14 cellular contexts compared by ENCODE assay signal in genomic region chr20:3812975-3813599, GRCh38. TPM values are rescaled to one million over a fixed set of nuclear protein-coding genes. Genes with fewer than 3 reads are reported as not detected.
DNase-seq lines count a peak whose midpoint lies in the region; ATAC-seq, FAIRE-seq and TF ChIP-seq lines count a peak whose summit lies in the region.
"Had no signal": no experiment of that assay in that cellular context is flagged by ENCODE, and none has a peak within 500 bp of the region (broad histone marks: within the 10 kb centered on the region; RNA-seq: fewer than 3 reads in every experiment).

No MANE protein-coding gene starts in this region.

- peaks cover 10% of the 10 kb centered on the region for H3K4me1 ChIP-seq in mesenchymal stem cell (ENCODE audit: control insufficient read depth, insufficient read depth, low read depth, low read length)
- H3K4me1 ChIP-seq in tibial artery: peaks cover 0 to 43% (median 27%) of the 10 kb centered on the region in 4 donors

- H3K27ac ChIP-seq in mesenchymal stem cell (ENCODE audit: low read length, poor library complexity, severe bottlenecking): no peak overlapping the region
- H3K27ac ChIP-seq in tibial artery: peak overlapping the region; percentile 82 to 84

- H3K4me3 Mint-ChIP-seq in activated T-cell treated with anti-CD3 and anti-CD28 coated beads, Interleukin-2, amount 50 U/mL, for 72 hours: peak overlapping the region; percentile 28 to 54
- H3K4me3 Mint-ChIP-seq in activated T-helper 17 cell treated with anti-CD3 and anti-CD28 coated beads, Interleukin-2, amount 50 U/mL, for 72 hours: peak overlapping the region; percentile 96

- intact Hi-C loops in tibial artery (cut with DNase I; ENCODE audit: low total_unique reads): no loop called here

- peak overlapping the region; percentile 88 for H2AK5ac ChIP-seq in mesenchymal stem cell (ENCODE audit: low read length, severe bottlenecking)

- FAIRE-seq in GM12891 (lab: Jason Lieb, UNC): no peak
- FAIRE-seq: HTR-8/SVneo had no signal

- peak overlapping the region; percentile 29 for H4K91ac ChIP-seq in mesenchymal stem cell (ENCODE audit: low read length)

- H3K36me3 ChIP-seq in mesenchymal stem cell (ENCODE audit: control insufficient read depth in 1 of 2, insufficient read depth in 2 of 2, low read depth in 1 of 2, low read length in 2 of 2): no peaks in the 10 kb centered on the region
- no peaks in the 10 kb centered on the region for H3K36me3 ChIP-seq in tibial artery

- no peak overlapping the region for H2AFZ ChIP-seq in mesenchymal stem cell (ENCODE audit: low read depth, low read length)

- H2BK15ac ChIP-seq in mesenchymal stem cell (ENCODE audit: low read depth, poor library complexity, severe bottlenecking): no peak overlapping the region

- peak overlapping the region; percentile 47 to 52 for H3K18ac ChIP-seq in mesenchymal stem cell (ENCODE audit: low read depth in 1 of 2, low read length in 2 of 2)

- H2BK120ac ChIP-seq in mesenchymal stem cell (ENCODE audit: low read depth, low read length): no peak overlapping the region

- H3K27me3 ChIP-seq in mesenchymal stem cell (ENCODE audit: control insufficient read depth in 1 of 2, insufficient read depth in 1 of 2, low read length in 2 of 2) (no peaks in the 10 kb centered on the region), tibial artery (no peaks in the 10 kb centered on the region)
- H3K27me3 ChIP-seq: testis had no signal

- H3K4me2 ChIP-seq in mesenchymal stem cell (ENCODE audit: low read length, poor library complexity, severe bottlenecking): no peak overlapping the region

- no peak for TF ChIP-seq CTCF in tibial artery (IDR thresholded peaks at IDR 0.05)

- no peak for ATAC-seq in activated T-cell treated with anti-CD3 and anti-CD28 coated beads, Interleukin-2, amount 50 U/mL, for 72 hours (replicated peaks in 1 of 2)
- ATAC-seq in activated T-helper 17 cell treated with anti-CD3 and anti-CD28 coated beads, Interleukin-2, amount 50 U/mL, for 72 hours (replicated peaks): no peak

- no peaks in the 10 kb centered on the region for H3K79me1 ChIP-seq in mesenchymal stem cell (replicated peaks; ENCODE audit: low read length, poor library complexity, severe bottlenecking)

- H3K27ac Mint-ChIP-seq in activated T-cell treated with anti-CD3 and anti-CD28 coated beads, Interleukin-2, amount 50 U/mL, for 72 hours: peak overlapping the region; percentile 6
- peak overlapping the region; percentile 98 for H3K27ac Mint-ChIP-seq in activated T-helper 17 cell treated with anti-CD3 and anti-CD28 coated beads, Interleukin-2, amount 50 U/mL, for 72 hours

- peak overlapping the region; percentile 19 for H3K9ac ChIP-seq in mesenchymal stem cell (ENCODE audit: low read length)

- peak overlapping the region; percentile 52 for H4K8ac ChIP-seq in mesenchymal stem cell (ENCODE audit: low read length)

- H3K4me1 Mint-ChIP-seq in activated T-cell treated with anti-CD3 and anti-CD28 coated beads, Interleukin-2, amount 50 U/mL, for 72 hours (ENCODE audit: low read depth): peaks cover 65% of the 10 kb centered on the region
- peaks cover 35% of the 10 kb centered on the region for H3K4me1 Mint-ChIP-seq in activated T-helper 17 cell treated with anti-CD3 and anti-CD28 coated beads, Interleukin-2, amount 50 U/mL, for 72 hours

- H2BK5ac ChIP-seq in mesenchymal stem cell (ENCODE audit: low read depth, low read length, poor library complexity, severe bottlenecking): no peak overlapping the region

- H3K9me3 Mint-ChIP-seq in activated T-cell treated with anti-CD3 and anti-CD28 coated beads, Interleukin-2, amount 50 U/mL, for 72 hours: no peaks in the 10 kb centered on the region
- H3K9me3 Mint-ChIP-seq in activated T-helper 17 cell treated with anti-CD3 and anti-CD28 coated beads, Interleukin-2, amount 50 U/mL, for 72 hours: no peaks in the 10 kb centered on the region

- TF ChIP-seq POLR2A in GM12891 (IDR thresholded peaks at IDR 0.05; ENCODE audit: low read depth, low read length): no peak

- DNase-seq in activated T-cell treated with anti-CD3 and anti-CD28 coated beads, Interleukin-2, amount 50 U/mL, for 72 hours: no peak
- DNase-seq in activated T-cell treated with anti-CD3 and anti-CD28 coated beads for 4 hours (no peak), mesenchymal stem cell (no peak), tibial artery (no peak), NCI-H1092 (lab: John Stamatoyannopoulos, UW) (no peak), GM12891 (ENCODE audit: insufficient read length, low spot score) (no peak), GM03348 (ENCODE audit: low spot score) (no peak)
- DNase-seq: AML-193, NCI-H2171 treated with DMSO at 0.1 percent for 48 hours, RPMI8226, testis had no signal

- no peak overlapping the region for H3K23ac ChIP-seq in mesenchymal stem cell (ENCODE audit: low read length in 2 of 2)

- peaks cover 0 to 2% of the 10 kb centered on the region in 2 donors for H3K36me3 Mint-ChIP-seq in activated T-cell treated with anti-CD3 and anti-CD28 coated beads, Interleukin-2, amount 50 U/mL, for 72 hours (ENCODE audit: insufficient read depth in 2 of 2)
- peaks cover 8% of the 10 kb centered on the region for H3K36me3 Mint-ChIP-seq in activated T-helper 17 cell treated with anti-CD3 and anti-CD28 coated beads, Interleukin-2, amount 50 U/mL, for 72 hours (ENCODE audit: low read depth)

- peak overlapping the region in 1 of 2 experiments; percentile 14 for H3K4ac ChIP-seq in mesenchymal stem cell (ENCODE audit: low read depth in 1 of 2, low read length in 2 of 2)

- H3K4me3 ChIP-seq in mesenchymal stem cell (ENCODE audit: insufficient read depth in 1 of 2, low read depth in 1 of 2, low read length in 2 of 2): no peak overlapping the region
- H3K4me3 ChIP-seq in tibial artery: no peak overlapping the region
- H3K4me3 ChIP-seq: coronary artery, testis had no signal

- H3K9me3 ChIP-seq in mesenchymal stem cell (ENCODE audit: control insufficient read depth, low read length): no peaks in the 10 kb centered on the region
- H3K9me3 ChIP-seq in tibial artery: no peaks in the 10 kb centered on the region
- H3K9me3 ChIP-seq: testis had no signal

- H3K14ac ChIP-seq in mesenchymal stem cell (ENCODE audit: low read length in 2 of 2): no peak overlapping the region

- H3K27me3 Mint-ChIP-seq in activated T-cell treated with anti-CD3 and anti-CD28 coated beads, Interleukin-2, amount 50 U/mL, for 72 hours (ENCODE audit: low read depth): no peaks in the 10 kb centered on the region
- no peaks in the 10 kb centered on the region for H3K27me3 Mint-ChIP-seq in activated T-helper 17 cell treated with anti-CD3 and anti-CD28 coated beads, Interleukin-2, amount 50 U/mL, for 72 hours

- peak overlapping the region; percentile 90 to 100 for H2BK12ac ChIP-seq in mesenchymal stem cell (ENCODE audit: low read length in 2 of 2)

- 93% methylated on average over 4 of the region's 4 CpGs for WGBS in mesenchymal stem cell

TF ChIP-seq in GM12891, 5 proteins besides CTCF, POLR2A, EP300 and RAD21:
- TF ChIP-seq SPI1 (IDR thresholded peaks at IDR 0.05; ENCODE audit: low read depth, low read length) (no peak), POU2F2 (IDR thresholded peaks at IDR 0.05; ENCODE audit: low read depth, low read length) (no peak), POLR2AphosphoS5 (IDR thresholded peaks at IDR 0.05; ENCODE audit: low read depth, low read length) (no peak), TAF1 (IDR thresholded peaks at IDR 0.05; ENCODE audit: low read depth, low read length) (no peak), PAX5 (IDR thresholded peaks at IDR 0.05; ENCODE audit: insufficient read depth, low read length, severe bottlenecking) (no peak)

RNA-seq across cellular contexts. Expression of gene AP5S1, which starts 7.3 kb away (rescaled TPM):
- 10 to 100 TPM; 10.3 to 13.7 TPM for total RNA-seq in activated T-cell treated with anti-CD3 and anti-CD28 coated beads, Interleukin-2, amount 50 U/mL, for 72 hours
- total RNA-seq in activated T-helper 17 cell treated with anti-CD3 and anti-CD28 coated beads, Interleukin-2, amount 50 U/mL, for 72 hours: 10 to 100 TPM; 10.8 to 14.8 TPM
- polyA plus RNA-seq in mesenchymal stem cell (2013, experiment 1 of 2): 9.4 TPM
- polyA plus RNA-seq in mesenchymal stem cell (2013, experiment 2 of 2): 9.5 TPM
- 6.9 TPM for polyA plus RNA-seq in GM12891 (2012; ENCODE audit: low read depth, missing spikeins)

RNA-seq across cellular contexts. Expression of gene CDC25B, which starts 17.0 kb away (rescaled TPM):
- total RNA-seq in activated T-cell treated with anti-CD3 and anti-CD28 coated beads, Interleukin-2, amount 50 U/mL, for 72 hours: 100 to 1,000 TPM; 121 to 128 TPM
- total RNA-seq in activated T-helper 17 cell treated with anti-CD3 and anti-CD28 coated beads, Interleukin-2, amount 50 U/mL, for 72 hours: 100 to 1,000 TPM in 1 of 2 donors, 10 to 100 TPM in 1; 86.7 to 117 TPM
- 97.9 TPM for polyA plus RNA-seq in mesenchymal stem cell (2013, experiment 1 of 2)
- polyA plus RNA-seq in mesenchymal stem cell (2013, experiment 2 of 2): 95.2 TPM
- 20.1 TPM for polyA plus RNA-seq in GM12891 (2012; ENCODE audit: low read depth, missing spikeins)

RNA-seq across cellular contexts. Expression of gene CENPB, which starts 26.5 kb away (rescaled TPM):
- total RNA-seq in activated T-cell treated with anti-CD3 and anti-CD28 coated beads, Interleukin-2, amount 50 U/mL, for 72 hours: 10 to 100 TPM; 30.4 to 31.5 TPM
- 10 to 100 TPM; 42.3 to 82.1 TPM for total RNA-seq in activated T-helper 17 cell treated with anti-CD3 and anti-CD28 coated beads, Interleukin-2, amount 50 U/mL, for 72 hours
- polyA plus RNA-seq in mesenchymal stem cell (2013, experiment 1 of 2): 38.0 TPM
- 38.0 TPM for polyA plus RNA-seq in mesenchymal stem cell (2013, experiment 2 of 2)
- polyA plus RNA-seq in GM12891 (2012; ENCODE audit: low read depth, missing spikeins): 26.5 TPM

RNA-seq across cellular contexts. Expression of gene SPEF1, which starts 31.8 kb away (rescaled TPM):
- total RNA-seq in activated T-cell treated with anti-CD3 and anti-CD28 coated beads, Interleukin-2, amount 50 U/mL, for 72 hours: under 1 TPM; 0.48 to 0.49 TPM
- under 1 TPM; 0.24 TPM for total RNA-seq in activated T-helper 17 cell treated with anti-CD3 and anti-CD28 coated beads, Interleukin-2, amount 50 U/mL, for 72 hours
- polyA plus RNA-seq in mesenchymal stem cell (2013, experiment 1 of 2): 0.07 TPM
- 0.07 TPM for polyA plus RNA-seq in mesenchymal stem cell (2013, experiment 2 of 2)
- 0.05 TPM for polyA plus RNA-seq in GM12891 (2012; ENCODE audit: low read depth, missing spikeins)

RNA-seq across cellular contexts. Expression of gene MAVS, which starts 33.5 kb away (rescaled TPM):
- 10 to 100 TPM; 27.9 to 29.8 TPM for total RNA-seq in activated T-cell treated with anti-CD3 and anti-CD28 coated beads, Interleukin-2, amount 50 U/mL, for 72 hours
- 10 to 100 TPM; 27.9 to 34.4 TPM for total RNA-seq in activated T-helper 17 cell treated with anti-CD3 and anti-CD28 coated beads, Interleukin-2, amount 50 U/mL, for 72 hours
- 22.4 TPM for polyA plus RNA-seq in mesenchymal stem cell (2013, experiment 1 of 2)
- 21.0 TPM for polyA plus RNA-seq in mesenchymal stem cell (2013, experiment 2 of 2)
- polyA plus RNA-seq in GM12891 (2012; ENCODE audit: low read depth, missing spikeins): 7.8 TPM
